In the genomic region with DNA sequence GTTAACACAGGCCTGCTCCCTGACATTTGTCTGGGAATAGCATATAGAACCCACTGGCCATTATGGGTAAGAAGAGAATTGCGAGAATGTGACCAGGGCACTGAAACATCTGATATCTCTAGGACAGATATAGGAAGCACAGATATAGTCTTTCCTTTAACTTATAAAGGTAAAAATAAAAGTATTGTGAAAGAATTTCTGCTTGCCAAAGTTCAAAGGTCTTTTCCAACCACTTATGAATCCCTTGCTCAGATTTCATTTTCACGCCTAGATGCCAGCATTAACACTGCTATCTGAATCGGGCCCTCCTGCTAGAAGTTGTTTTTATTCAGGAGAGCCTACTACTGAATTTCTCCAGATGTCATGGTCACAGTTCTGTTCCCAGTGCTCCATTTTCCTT, we compare ENCODE assay signal across 1 cellular context.
TF ChIP-seq lines count a peak whose summit lies in the region.

No MANE protein-coding gene starts in this region.

TF ChIP-seq in HCT116, 20 proteins besides CTCF, POLR2A, EP300 and RAD21 (continued from another document):
- TF ChIP-seq CEBPB (IDR thresholded peaks at IDR 0.05; ENCODE audit: low read depth), result no peak
- no peak for TF ChIP-seq EZH2 (IDR thresholded peaks at IDR 0.05)
- TF ChIP-seq YY1 (IDR thresholded peaks at IDR 0.05; ENCODE audit: extremely low read depth, insufficient replicate concordance, low read depth, low read length), result no peak
- TF ChIP-seq EZH2phosphoT487 (IDR thresholded peaks at IDR 0.05; ENCODE audit: borderline replicate concordance), result no peak
- no peak for TF ChIP-seq CBX3 (IDR thresholded peaks at IDR 0.05; ENCODE audit: low read depth)
- TF ChIP-seq EGR1 (IDR thresholded peaks at IDR 0.05; ENCODE audit: low read depth), result no peak
- TF ChIP-seq ELF1 (IDR thresholded peaks at IDR 0.05; ENCODE audit: borderline replicate concordance, low read depth), result no peak
- no peak for TF ChIP-seq SIN3A (IDR thresholded peaks at IDR 0.05; ENCODE audit: low read depth)
- TF ChIP-seq JUND (IDR thresholded peaks at IDR 0.05), result no peak
- no peak for TF ChIP-seq ZFX (IDR thresholded peaks at IDR 0.05)
- TF ChIP-seq, protein P1, sequence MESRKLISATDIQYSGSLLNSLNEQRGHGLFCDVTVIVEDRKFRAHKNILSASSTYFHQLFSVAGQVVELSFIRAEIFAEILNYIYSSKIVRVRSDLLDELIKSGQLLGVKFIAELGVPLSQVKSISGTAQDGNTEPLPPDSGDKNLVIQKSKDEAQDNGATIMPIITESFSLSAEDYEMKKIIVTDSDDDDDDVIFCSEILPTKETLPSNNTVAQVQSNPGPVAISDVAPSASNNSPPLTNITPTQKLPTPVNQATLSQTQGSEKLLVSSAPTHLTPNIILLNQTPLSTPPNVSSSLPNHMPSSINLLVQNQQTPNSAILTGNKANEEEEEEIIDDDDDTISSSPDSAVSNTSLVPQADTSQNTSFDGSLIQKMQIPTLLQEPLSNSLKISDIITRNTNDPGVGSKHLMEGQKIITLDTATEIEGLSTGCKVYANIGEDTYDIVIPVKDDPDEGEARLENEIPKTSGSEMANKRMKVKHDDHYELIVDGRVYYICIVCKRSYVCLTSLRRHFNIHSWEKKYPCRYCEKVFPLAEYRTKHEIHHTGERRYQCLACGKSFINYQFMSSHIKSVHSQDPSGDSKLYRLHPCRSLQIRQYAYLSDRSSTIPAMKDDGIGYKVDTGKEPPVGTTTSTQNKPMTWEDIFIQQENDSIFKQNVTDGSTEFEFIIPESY (IDR thresholded peaks at IDR 0.05; ENCODE audit: extremely low read depth, insufficient replicate concordance, low read length), result no peak
- TF ChIP-seq SRF (IDR thresholded peaks at IDR 0.05; ENCODE audit: low read depth), result no peak
TF ChIP-seq in HCT116: peak in this region for 0.
